In genomic region chr7:37420931-37421330, GRCh38 we compare ENCODE assay signal across 22 cellular contexts. TPM values are rescaled to one million over a fixed set of nuclear protein-coding genes. Genes with fewer than 3 reads are reported as not detected.
DNase-seq lines count a peak whose midpoint lies in the region; ATAC-seq and TF ChIP-seq lines count a peak whose summit lies in the region.
"Had no signal": no experiment of that assay in that cellular context is flagged by ENCODE, and none has a peak within 500 bp of the region (broad histone marks: within the 10 kb centered on the region; RNA-seq: fewer than 3 reads in every experiment).

No MANE protein-coding gene starts in this region.

- no peaks in the 10 kb centered on the region for H3K27me3 Mint-ChIP-seq in CD4-positive, alpha-beta memory T cell
- H3K27me3 Mint-ChIP-seq in activated T-helper 1 cell treated with anti-CD3 and anti-CD28 coated beads, Interleukin-12 subunit alpha, Interleukin-12 subunit beta, Interleukin-2, Interleukin-4 antibody, amounts not matched to agents 30 ng/mL and 10 ng/mL and 1 ng/mL, durations not matched to agents 14 hours and 24 hours and 36 hours (ENCODE audit: insufficient read depth): no peaks in the 10 kb centered on the region
- H3K27me3 Mint-ChIP-seq: CD8-positive, alpha-beta memory T cell had no signal

- H3K36me3 ChIP-seq in CD4-positive, alpha-beta memory T cell (ENCODE audit: insufficient read depth, low read length): no peaks in the 10 kb centered on the region
- H3K36me3 ChIP-seq in gastrocnemius medialis (no peaks in the 10 kb centered on the region), tibial artery (no peaks in the 10 kb centered on the region)
- H3K36me3 ChIP-seq: HAP-1 had no signal

- POLR2A ChIA-PET in CD4-positive, alpha-beta memory T cell (lab: Charles Lee; ENCODE audit: partially characterized antibody): interaction anchor here (0.8 kb wide), 1 partner anchor 12 kb away, joined by 4 read pairs; no protein-coding TSS in a partner anchor

- DNase-seq in CD4-positive, alpha-beta memory T cell: no peak
- DNase-seq in OCI-M1 (lab: John Stamatoyannopoulos, UW) (peak; percentile 19), left cardiac atrium (no peak), gastrocnemius medialis (peak in 1 of 2 donors; percentile 22), tibial artery (no peak), posterior cingulate gyrus (no peak)
- no peak for DNase-seq in activated T-helper 1 cell treated with anti-CD3 and anti-CD28 coated beads, Interleukin-12 subunit alpha, Interleukin-12 subunit beta, Interleukin-2, Interleukin-4 antibody, amounts not matched to agents 30 ng/mL and 10 ng/mL and 1 ng/mL, durations not matched to agents 14 hours and 24 hours and 36 hours (ENCODE audit: low spot score)
- DNase-seq: activated CD4-positive, alpha-beta T cell treated with anti-CD3 and anti-CD28 coated beads for 48 hours; activated CD8-positive, alpha-beta memory T cell treated with anti-CD3 and anti-CD28 coated beads, Interleukin-2, amount 50 U/mL, for 48 hours; activated gamma-delta T cell; CD8-positive, alpha-beta memory T cell; central memory CD4-positive, alpha-beta T cell; effector CD8-positive, alpha-beta T cell; NCI-H1105 treated with DMSO at 0.1 percent for 48 hours; NCI-H2171; NCI-H748 treated with DMSO at 0.1 percent for 48 hours had no signal

- peak overlapping the region in 6 of 7 donors; percentile 24 to 58 (median 44) for H3K27ac Mint-ChIP-seq in CD4-positive, alpha-beta memory T cell
- H3K27ac Mint-ChIP-seq in activated T-helper 1 cell treated with anti-CD3 and anti-CD28 coated beads, Interleukin-12 subunit alpha, Interleukin-12 subunit beta, Interleukin-2, Interleukin-4 antibody, amounts not matched to agents 30 ng/mL and 10 ng/mL and 1 ng/mL, durations not matched to agents 14 hours and 24 hours and 36 hours: no peak overlapping the region

- H3K36me3 Mint-ChIP-seq in CD4-positive, alpha-beta memory T cell: peaks cover 0 to 3% of the 10 kb centered on the region in 2 donors
- H3K36me3 Mint-ChIP-seq in activated T-helper 1 cell treated with anti-CD3 and anti-CD28 coated beads, Interleukin-12 subunit alpha, Interleukin-12 subunit beta, Interleukin-2, Interleukin-4 antibody, amounts not matched to agents 30 ng/mL and 10 ng/mL and 1 ng/mL, durations not matched to agents 14 hours and 24 hours and 36 hours (ENCODE audit: low read depth): peaks cover 6% of the 10 kb centered on the region

- no peaks in the 10 kb centered on the region for H3K27me3 ChIP-seq in CD4-positive, alpha-beta memory T cell (ENCODE audit: insufficient read depth, low read length)
- H3K27me3 ChIP-seq in gastrocnemius medialis: no peaks in the 10 kb centered on the region
- H3K27me3 ChIP-seq in tibial artery: no peaks in the 10 kb centered on the region

- no peak overlapping the region for H3K4me3 ChIP-seq in CD4-positive, alpha-beta memory T cell (ENCODE audit: low read length in 2 of 2)
- H3K4me3 ChIP-seq in gastrocnemius medialis (no peak overlapping the region), tibial artery (no peak overlapping the region)
- H3K4me3 ChIP-seq: HAP-1 had no signal

- H3K9me3 ChIP-seq in CD4-positive, alpha-beta memory T cell (ENCODE audit: control insufficient read depth in 1 of 2, low read length in 2 of 2): no peaks in the 10 kb centered on the region
- H3K9me3 ChIP-seq in gastrocnemius medialis (no peaks in the 10 kb centered on the region), tibial artery (no peaks in the 10 kb centered on the region)
- H3K9me3 ChIP-seq: HAP-1 had no signal

- TF ChIP-seq CTCF in gastrocnemius medialis (IDR thresholded peaks at IDR 0.05 in 4 of 5, conservative IDR thresholded peaks at IDR 0.05 in 1 of 5) (no peak), tibial artery (IDR thresholded peaks at IDR 0.05) (no peak)

- H3K9me3 Mint-ChIP-seq in CD4-positive, alpha-beta memory T cell: no peaks in the 10 kb centered on the region
- H3K9me3 Mint-ChIP-seq in activated T-helper 1 cell treated with anti-CD3 and anti-CD28 coated beads, Interleukin-12 subunit alpha, Interleukin-12 subunit beta, Interleukin-2, Interleukin-4 antibody, amounts not matched to agents 30 ng/mL and 10 ng/mL and 1 ng/mL, durations not matched to agents 14 hours and 24 hours and 36 hours: no peaks in the 10 kb centered on the region
- H3K9me3 Mint-ChIP-seq: CD8-positive, alpha-beta memory T cell; neural crest cell had no signal

- intact Hi-C loops in CD4-positive, alpha-beta memory T cell (cut with micrococcal nuclease): no loop called here
- intact Hi-C loops in left cardiac atrium (cut with DNase I): no loop called here
- intact Hi-C loops in gastrocnemius medialis (cut with DNase I; ENCODE audit: low total_unique reads): no loop called here
- intact Hi-C loops in activated T-helper 1 cell treated with anti-CD3 and anti-CD28 coated beads, Interleukin-12 subunit alpha, Interleukin-12 subunit beta, Interleukin-2, Interleukin-4 antibody, amounts not matched to agents 30 ng/mL and 10 ng/mL and 1 ng/mL, durations not matched to agents 14 hours and 24 hours and 36 hours (cut with micrococcal nuclease): no loop called here
- intact Hi-C loops in tibial artery (cut with DNase I; ENCODE audit: low total_unique reads): no loop called here
- intact Hi-C loops in posterior cingulate gyrus (cut with DNase I): no loop called here

- peaks cover 44 to 67% (median 48%) of the 10 kb centered on the region in 4 donors for H3K4me1 Mint-ChIP-seq in CD4-positive, alpha-beta memory T cell
- H3K4me1 Mint-ChIP-seq in activated T-helper 1 cell treated with anti-CD3 and anti-CD28 coated beads, Interleukin-12 subunit alpha, Interleukin-12 subunit beta, Interleukin-2, Interleukin-4 antibody, amounts not matched to agents 30 ng/mL and 10 ng/mL and 1 ng/mL, durations not matched to agents 14 hours and 24 hours and 36 hours (ENCODE audit: low read depth): peaks cover 11% of the 10 kb centered on the region
- H3K4me1 Mint-ChIP-seq: neural crest cell had no signal

- H3K4me1 ChIP-seq in CD4-positive, alpha-beta memory T cell (ENCODE audit: insufficient read depth, low read length): peaks cover 32% of the 10 kb centered on the region
- H3K4me1 ChIP-seq in gastrocnemius medialis (peaks cover 3 to 9% of the 10 kb centered on the region in 2 donors), tibial artery (peaks cover 0 to 9% (median 0%) of the 10 kb centered on the region in 4 donors)
- H3K4me1 ChIP-seq: HAP-1 had no signal

- in situ Hi-C loops in gastrocnemius medialis (cut with MboI; ENCODE audit: low sequenced_read_pairs in 4 of 4): no loop called here

- CTCF ChIA-PET in CD4-positive, alpha-beta memory T cell (lab: Charles Lee; ENCODE audit: partially characterized antibody): no interaction called here

- H3K4me3 Mint-ChIP-seq in CD4-positive, alpha-beta memory T cell: peak overlapping the region in 1 of 8 donors; percentile 20
- no peak overlapping the region for H3K4me3 Mint-ChIP-seq in activated T-helper 1 cell treated with anti-CD3 and anti-CD28 coated beads, Interleukin-12 subunit alpha, Interleukin-12 subunit beta, Interleukin-2, Interleukin-4 antibody, amounts not matched to agents 30 ng/mL and 10 ng/mL and 1 ng/mL, durations not matched to agents 14 hours and 24 hours and 36 hours
- H3K4me3 Mint-ChIP-seq: CD8-positive, alpha-beta memory T cell; neural crest cell had no signal

- peak; percentile 28 to 30 for ATAC-seq in left cardiac atrium
- ATAC-seq in gastrocnemius medialis: peak; percentile 48 to 63
- ATAC-seq in HG03139 (IDR thresholded peaks at IDR 0.05; ENCODE audit: unreplicated experiment): no peak

- no peak overlapping the region for H3K27ac ChIP-seq in CD4-positive, alpha-beta memory T cell (ENCODE audit: low read depth, low read length)
- H3K27ac ChIP-seq in gastrocnemius medialis: peak overlapping the region in 3 of 4 donors; percentile 0 to 51 (median 38)
- H3K27ac ChIP-seq in tibial artery: no peak overlapping the region
- H3K27ac ChIP-seq: KMS-11 had no signal

- TF ChIP-seq POLR2A in gastrocnemius medialis (IDR thresholded peaks at IDR 0.05): no peak

RNA-seq across cellular contexts. Expression of gene ELMO1, which starts 27.7 kb away (rescaled TPM):
- total RNA-seq in CD4-positive, alpha-beta memory T cell: 100 to 1,000 TPM; 123 to 131 TPM
- 10 to 100 TPM; 45.1 to 99.4 TPM for polyA plus RNA-seq in CD4-positive, alpha-beta memory T cell
- total RNA-seq in left cardiac atrium (10 to 100 TPM; 15.6 to 24.6 TPM), gastrocnemius medialis (10 to 100 TPM in 3 of 4 donors, 1 to 10 TPM in 1; 8.4 to 18.9 (median 14.6) TPM)
- total RNA-seq in activated T-helper 1 cell treated with anti-CD3 and anti-CD28 coated beads, Interleukin-12 subunit alpha, Interleukin-12 subunit beta, Interleukin-2, Interleukin-4 antibody, amounts not matched to agents 30 ng/mL and 10 ng/mL and 1 ng/mL, durations not matched to agents 14 hours and 24 hours and 36 hours: 113 and 119 TPM in 2 replicates
- polyA plus RNA-seq: AG04450, keratinocyte had no signal

Comparison
In these comparisons a context has a peak if more than half of its experiments do, and no peak if none do; other contexts are left out.
1. H3K27ac ChIP-seq: peak in gastrocnemius medialis (3 of 4); none in CD4-positive, alpha-beta memory T cell (single experiment) and tibial artery (0 of 2).